Comparison of ENCODE assay signal across 1 cellular context in the genomic region with DNA sequence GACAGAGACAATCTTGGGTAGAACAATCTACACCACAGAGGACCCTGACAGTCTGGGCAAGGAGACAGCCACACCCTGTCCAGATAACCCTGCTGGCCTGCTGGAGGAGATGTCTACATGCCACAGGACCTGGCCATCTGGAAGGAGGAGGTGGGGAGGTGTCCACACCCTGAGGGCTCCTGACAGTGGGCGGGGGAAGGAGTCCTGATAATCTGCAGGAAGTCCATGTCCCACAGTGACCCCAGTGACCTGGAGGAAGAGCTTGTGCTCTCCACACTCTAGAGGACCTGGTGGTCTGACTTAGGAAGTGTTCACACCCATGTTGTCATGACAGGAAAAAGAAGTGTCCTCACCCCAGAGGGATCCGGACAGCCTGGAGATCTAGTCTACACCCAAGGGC.
TF ChIP-seq lines count a peak whose summit lies in the region.

No MANE protein-coding gene starts in this region.

TF ChIP-seq in HepG2, 621 proteins besides CTCF, POLR2A, EP300 and RAD21:
- no peak for TF ChIP-seq PHF8 (CRISPR knock-in tag; IDR thresholded peaks at IDR 0.05)
- TF ChIP-seq MIER2 (CRISPR knock-in tag; IDR thresholded peaks at IDR 0.05) = no peak
- TF ChIP-seq, protein P1, sequence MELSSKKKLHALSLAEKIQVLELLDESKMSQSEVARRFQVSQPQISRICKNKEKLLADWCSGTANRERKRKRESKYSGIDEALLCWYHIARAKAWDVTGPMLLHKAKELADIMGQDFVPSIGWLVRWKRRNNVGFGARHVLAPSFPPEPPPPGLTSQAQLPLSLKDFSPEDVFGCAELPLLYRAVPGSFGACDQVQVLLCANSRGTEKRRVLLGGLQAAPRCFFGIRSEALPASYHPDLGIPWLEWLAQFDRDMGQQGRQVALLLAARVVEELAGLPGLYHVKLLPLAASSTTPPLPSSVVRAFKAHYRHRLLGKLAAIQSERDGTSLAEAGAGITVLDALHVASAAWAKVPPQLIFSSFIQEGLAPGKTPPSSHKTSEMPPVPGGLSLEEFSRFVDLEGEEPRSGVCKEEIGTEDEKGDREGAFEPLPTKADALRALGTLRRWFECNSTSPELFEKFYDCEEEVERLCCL (CRISPR knock-in tag; IDR thresholded peaks at IDR 0.05; ENCODE audit: borderline replicate concordance) = no peak
- TF ChIP-seq ZNF749 (CRISPR knock-in tag; IDR thresholded peaks at IDR 0.05; ENCODE audit: borderline replicate concordance) = no peak
- no peak for TF ChIP-seq ZNF883 (CRISPR knock-in tag; IDR thresholded peaks at IDR 0.05; ENCODE audit: not compliant biosample characterization)
- TF ChIP-seq ZNF75D (CRISPR knock-in tag; IDR thresholded peaks at IDR 0.05; ENCODE audit: borderline replicate concordance) = no peak
- TF ChIP-seq, protein P2, sequence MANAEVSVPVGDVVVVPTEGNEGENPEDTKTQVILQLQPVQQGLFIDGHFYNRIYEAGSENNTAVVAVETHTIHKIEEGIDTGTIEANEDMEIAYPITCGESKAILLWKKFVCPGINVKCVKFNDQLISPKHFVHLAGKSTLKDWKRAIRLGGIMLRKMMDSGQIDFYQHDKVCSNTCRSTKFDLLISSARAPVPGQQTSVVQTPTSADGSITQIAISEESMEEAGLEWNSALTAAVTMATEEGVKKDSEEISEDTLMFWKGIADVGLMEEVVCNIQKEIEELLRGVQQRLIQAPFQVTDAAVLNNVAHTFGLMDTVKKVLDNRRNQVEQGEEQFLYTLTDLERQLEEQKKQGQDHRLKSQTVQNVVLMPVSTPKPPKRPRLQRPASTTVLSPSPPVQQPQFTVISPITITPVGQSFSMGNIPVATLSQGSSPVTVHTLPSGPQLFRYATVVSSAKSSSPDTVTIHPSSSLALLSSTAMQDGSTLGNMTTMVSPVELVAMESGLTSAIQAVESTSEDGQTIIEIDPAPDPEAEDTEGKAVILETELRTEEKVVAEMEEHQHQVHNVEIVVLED (CRISPR knock-in tag; IDR thresholded peaks at IDR 0.05; ENCODE audit: borderline replicate concordance) = no peak
- TF ChIP-seq, protein P3, sequence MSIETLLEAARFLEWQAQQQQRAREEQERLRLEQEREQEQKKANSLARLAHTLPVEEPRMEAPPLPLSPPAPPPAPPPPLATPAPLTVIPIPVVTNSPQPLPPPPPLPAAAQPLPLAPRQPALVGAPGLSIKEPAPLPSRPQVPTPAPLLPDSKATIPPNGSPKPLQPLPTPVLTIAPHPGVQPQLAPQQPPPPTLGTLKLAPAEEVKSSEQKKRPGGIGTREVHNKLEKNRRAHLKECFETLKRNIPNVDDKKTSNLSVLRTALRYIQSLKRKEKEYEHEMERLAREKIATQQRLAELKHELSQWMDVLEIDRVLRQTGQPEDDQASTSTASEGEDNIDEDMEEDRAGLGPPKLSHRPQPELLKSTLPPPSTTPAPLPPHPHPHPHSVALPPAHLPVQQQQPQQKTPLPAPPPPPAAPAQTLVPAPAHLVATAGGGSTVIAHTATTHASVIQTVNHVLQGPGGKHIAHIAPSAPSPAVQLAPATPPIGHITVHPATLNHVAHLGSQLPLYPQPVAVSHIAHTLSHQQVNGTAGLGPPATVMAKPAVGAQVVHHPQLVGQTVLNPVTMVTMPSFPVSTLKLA (IDR thresholded peaks at IDR 0.05) = no peak
- TF ChIP-seq ARNT2 (CRISPR knock-in tag; IDR thresholded peaks at IDR 0.05; ENCODE audit: low read depth) = no peak
- no peak for TF ChIP-seq STAT5B (CRISPR knock-in tag; IDR thresholded peaks at IDR 0.05)
- TF ChIP-seq, protein P4, sequence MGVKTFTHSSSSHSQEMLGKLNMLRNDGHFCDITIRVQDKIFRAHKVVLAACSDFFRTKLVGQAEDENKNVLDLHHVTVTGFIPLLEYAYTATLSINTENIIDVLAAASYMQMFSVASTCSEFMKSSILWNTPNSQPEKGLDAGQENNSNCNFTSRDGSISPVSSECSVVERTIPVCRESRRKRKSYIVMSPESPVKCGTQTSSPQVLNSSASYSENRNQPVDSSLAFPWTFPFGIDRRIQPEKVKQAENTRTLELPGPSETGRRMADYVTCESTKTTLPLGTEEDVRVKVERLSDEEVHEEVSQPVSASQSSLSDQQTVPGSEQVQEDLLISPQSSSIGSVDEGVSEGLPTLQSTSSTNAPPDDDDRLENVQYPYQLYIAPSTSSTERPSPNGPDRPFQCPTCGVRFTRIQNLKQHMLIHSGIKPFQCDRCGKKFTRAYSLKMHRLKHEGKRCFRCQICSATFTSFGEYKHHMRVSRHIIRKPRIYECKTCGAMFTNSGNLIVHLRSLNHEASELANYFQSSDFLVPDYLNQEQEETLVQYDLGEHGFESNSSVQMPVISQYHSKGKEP (CRISPR knock-in tag; IDR thresholded peaks at IDR 0.05) = no peak
- no peak for TF ChIP-seq YY1 (IDR thresholded peaks at IDR 0.05; ENCODE audit: insufficient read depth, insufficient replicate concordance, low read depth, low read length)
TF ChIP-seq in HepG2: peak in this region for 0.
